Comparison of ENCODE assay signal across 13 cellular contexts in genomic region chr9:6501526-6502210, GRCh38.
"Had no signal": no experiment of that assay in that cellular context is flagged by ENCODE, and none has a peak within 500 bp of the region (broad histone marks: within the 10 kb centered on the region; RNA-seq: fewer than 3 reads in every experiment).

No MANE protein-coding gene starts in this region.

- H3K9ac ChIP-seq: neural progenitor cell had no signal

- ATAC-seq: left lung; stimulated activated memory B cell treated with anti-CD40 and anti-IgM and Interleukin-4, amounts not matched to agents 10 μg/mL and 1 μg/mL and 100 μg/mL, for 72 hours had no signal

- H3K4me3 ChIP-seq: cardiac muscle cell, dorsolateral prefrontal cortex, left lung, neural progenitor cell, pancreas, thyroid gland had no signal

- H2AFZ ChIP-seq: neural progenitor cell had no signal

- FAIRE-seq: pancreas, urothelium cell line had no signal

- H3K9me3 ChIP-seq: left lung, pancreas, thyroid gland had no signal

- H3K27ac ChIP-seq: cardiac muscle cell, left lung, neural progenitor cell, pancreas, thyroid gland had no signal

- H3K27me3 ChIP-seq: cardiac muscle cell, dorsolateral prefrontal cortex, left lung, neural progenitor cell, pancreas, thyroid gland had no signal

- DNase-seq: activated CD4-positive, alpha-beta T cell treated with anti-CD3 and anti-CD28 coated beads, Interleukin-2, amount 10 ng/mL, durations not matched to agents 7 days and 5 days; activated effector memory CD4-positive, alpha-beta T cell treated with Interleukin-2 at 50 U/mL for 16 hours; activated naive CD4-positive, alpha-beta T cell treated with anti-CD3 and anti-CD28 coated beads, Interleukin-2, amount 50 U/mL, for 16 hours; dorsolateral prefrontal cortex; endodermal cell; islet precursor cell; left lung; pancreas; thyroid gland had no signal

- H3K4me1 ChIP-seq: left lung, neural progenitor cell, pancreas, thyroid gland had no signal

- H3K4me2 ChIP-seq: neural progenitor cell had no signal
